In genomic region chr11:77030834-77031414, GRCh38 we compare ENCODE assay signal across 2 cellular contexts.
A peak's percentile ranks its signal among the peaks of the same experiment; 100 is the strongest.
TF ChIP-seq lines count a peak whose summit lies in the region.

No MANE protein-coding gene starts in this region.

TF ChIP-seq in HepG2, 621 proteins besides CTCF, POLR2A, EP300 and RAD21:
- TF ChIP-seq PHF5A (CRISPR knock-in tag; IDR thresholded peaks at IDR 0.05; ENCODE audit: low read depth, unreplicated experiment) (no peak), ZNF121 (CRISPR knock-in tag; IDR thresholded peaks at IDR 0.05) (peak; percentile 79), CSRNP2 (CRISPR knock-in tag; conservative IDR thresholded peaks at IDR 0.05; ENCODE audit: low read depth) (no peak), STAG1 (CRISPR knock-in tag; IDR thresholded peaks at IDR 0.05) (peak; percentile 45; the same call in 1 of the 2 replicates), PAWR (CRISPR knock-in tag; IDR thresholded peaks at IDR 0.05; ENCODE audit: borderline replicate concordance) (no peak), KLF12 (CRISPR knock-in tag; IDR thresholded peaks at IDR 0.05; ENCODE audit: borderline replicate concordance) (no peak), ZNF30 (CRISPR knock-in tag; IDR thresholded peaks at IDR 0.05) (no peak), MYPOP (CRISPR knock-in tag; IDR thresholded peaks at IDR 0.05) (no peak), XRCC5 (optimal IDR thresholded peaks at IDR 0.05; ENCODE audit: low read length) (peak; percentile 34), EZH2 (conservative IDR thresholded peaks at IDR 0.05; ENCODE audit: low read depth, low read length) (no peak)
TF ChIP-seq in HepG2: peak in this region for 3.

TF ChIP-seq in H1, 55 proteins besides CTCF, POLR2A, EP300 and RAD21:
- TF ChIP-seq KDM1A (IDR thresholded peaks at IDR 0.05; ENCODE audit: borderline replicate concordance, low read length), result no peak
- TF ChIP-seq MAFK (IDR thresholded peaks at IDR 0.05; ENCODE audit: low read depth, low read length), result no peak
- no peak for TF ChIP-seq CBX5 (IDR thresholded peaks at IDR 0.05; ENCODE audit: low read depth, low read length)
- TF ChIP-seq SUZ12 (IDR thresholded peaks at IDR 0.05; ENCODE audit: low read length), result no peak
- TF ChIP-seq CBX8 (IDR thresholded peaks at IDR 0.05; ENCODE audit: borderline replicate concordance, low read depth, low read length), result no peak
- no peak for TF ChIP-seq ATF3 (IDR thresholded peaks at IDR 0.05; ENCODE audit: insufficient read depth, low read depth, low read length)
- no peak for TF ChIP-seq CEBPB (IDR thresholded peaks at IDR 0.05; ENCODE audit: low read depth, low read length)
- no peak for TF ChIP-seq RXRA (IDR thresholded peaks at IDR 0.05; ENCODE audit: insufficient read depth, low read depth, low read length)
- no peak for TF ChIP-seq SP2 (IDR thresholded peaks at IDR 0.05; ENCODE audit: low read length)
- no peak for TF ChIP-seq BRCA1 (IDR thresholded peaks at IDR 0.05; ENCODE audit: low read depth, low read length)
- no peak for TF ChIP-seq E2F6 (IDR thresholded peaks at IDR 0.05)
